ENCODE assay signal across 9 cellular contexts in genomic region chr15:48643776-48644497, GRCh38. TPM values are rescaled to one million over a fixed set of nuclear protein-coding genes. Genes with fewer than 3 reads are reported as not detected.
DNase-seq lines count a peak whose midpoint lies in the region; ATAC-seq and TF ChIP-seq lines count a peak whose summit lies in the region.
"Had no signal": no experiment of that assay in that cellular context is flagged by ENCODE, and none has a peak within 500 bp of the region (broad histone marks: within the 10 kb centered on the region; RNA-seq: fewer than 3 reads in every experiment).

No MANE protein-coding gene starts in this region.

- peak overlapping the region; percentile 91 for H3K27ac ChIP-seq in SJCRH30

- no peaks in the 10 kb centered on the region for H3K9me3 ChIP-seq in SJCRH30 (replicated peaks)

- peaks cover 7% of the 10 kb centered on the region for H3K36me3 ChIP-seq in SJCRH30

- H3K4me3 ChIP-seq in SJCRH30 (peak overlapping the region; percentile 74), fibroblast of villous mesenchyme (ENCODE audit: low read depth, low read length) (peak overlapping the region; percentile 94)

- TF ChIP-seq CTCF in fibroblast of villous mesenchyme (IDR thresholded peaks at IDR 0.05; ENCODE audit: insufficient read depth, low read depth, low read length) (no peak), progenitor cell of endocrine pancreas (IDR thresholded peaks at IDR 0.05; ENCODE audit: unreplicated experiment) (no peak)

- H3K27me3 ChIP-seq in SJCRH30: no peaks in the 10 kb centered on the region

- H3K4me3 Mint-ChIP-seq in progenitor cell of endocrine pancreas (ENCODE audit: low read depth): peak overlapping the region; percentile 73

- H3K36me3 Mint-ChIP-seq in progenitor cell of endocrine pancreas (ENCODE audit: insufficient read depth): no peaks in the 10 kb centered on the region

- H3K4me1 Mint-ChIP-seq in progenitor cell of endocrine pancreas (ENCODE audit: low read depth): peaks cover 4% of the 10 kb centered on the region

- no peaks in the 10 kb centered on the region for H3K9me3 Mint-ChIP-seq in progenitor cell of endocrine pancreas (ENCODE audit: low read depth)

- H3K27ac Mint-ChIP-seq in progenitor cell of endocrine pancreas: no peak overlapping the region

- H3K27me3 Mint-ChIP-seq in progenitor cell of endocrine pancreas: peaks cover 68% of the 10 kb centered on the region

- no peaks in the 10 kb centered on the region for H3K4me1 ChIP-seq in SJCRH30

- peak; percentile 46 for DNase-seq in EL
- DNase-seq in SJCRH30: peak; percentile 10 to 13
- DNase-seq in fibroblast of villous mesenchyme (ENCODE audit: low read depth): no peak
- no peak for DNase-seq in progenitor cell of endocrine pancreas (ENCODE audit: low spot score, unreplicated experiment)
- no peak for DNase-seq in NCI-H1048 (lab: John Stamatoyannopoulos, UW)
- no peak for DNase-seq in NCI-H510A treated with DMSO at 0.1 percent for 48 hours (lab: John Stamatoyannopoulos, UW)
- DNase-seq: activated CD4-positive, alpha-beta T cell treated with anti-CD3 and anti-CD28 coated beads, Interleukin-2, amount 50 U/mL, for 1 hour had no signal

- ATAC-seq in HG02759 (IDR thresholded peaks at IDR 0.05; ENCODE audit: unreplicated experiment) (no peak), GM18909 (IDR thresholded peaks at IDR 0.05; ENCODE audit: poor library complexity, unreplicated experiment) (no peak)

RNA-seq across cellular contexts. Expression of gene FBN1, which starts 1.6 kb away (rescaled TPM):
- 31.6 and 33.5 TPM in 2 replicates for total RNA-seq in SJCRH30 (2014; rRNA removed; shearing (Covaris generic))
- total RNA-seq in fibroblast of villous mesenchyme: 333 and 621 TPM in 2 replicates
- total RNA-seq in progenitor cell of endocrine pancreas: 3.3 and 3.9 TPM in 2 replicates

Comparison
In these comparisons a context has a peak if more than half of its experiments do, and no peak if none do; other contexts are left out.
1. DNase-seq: peak in EL (single experiment) and SJCRH30 (2 of 2); none in fibroblast of villous mesenchyme (single experiment), progenitor cell of endocrine pancreas (single experiment), NCI-H1048 (single experiment) and NCI-H510A treated with DMSO at 0.1 percent for 48 hours (single experiment).